ENCODE assay signal across 9 cellular contexts in the genomic region with DNA sequence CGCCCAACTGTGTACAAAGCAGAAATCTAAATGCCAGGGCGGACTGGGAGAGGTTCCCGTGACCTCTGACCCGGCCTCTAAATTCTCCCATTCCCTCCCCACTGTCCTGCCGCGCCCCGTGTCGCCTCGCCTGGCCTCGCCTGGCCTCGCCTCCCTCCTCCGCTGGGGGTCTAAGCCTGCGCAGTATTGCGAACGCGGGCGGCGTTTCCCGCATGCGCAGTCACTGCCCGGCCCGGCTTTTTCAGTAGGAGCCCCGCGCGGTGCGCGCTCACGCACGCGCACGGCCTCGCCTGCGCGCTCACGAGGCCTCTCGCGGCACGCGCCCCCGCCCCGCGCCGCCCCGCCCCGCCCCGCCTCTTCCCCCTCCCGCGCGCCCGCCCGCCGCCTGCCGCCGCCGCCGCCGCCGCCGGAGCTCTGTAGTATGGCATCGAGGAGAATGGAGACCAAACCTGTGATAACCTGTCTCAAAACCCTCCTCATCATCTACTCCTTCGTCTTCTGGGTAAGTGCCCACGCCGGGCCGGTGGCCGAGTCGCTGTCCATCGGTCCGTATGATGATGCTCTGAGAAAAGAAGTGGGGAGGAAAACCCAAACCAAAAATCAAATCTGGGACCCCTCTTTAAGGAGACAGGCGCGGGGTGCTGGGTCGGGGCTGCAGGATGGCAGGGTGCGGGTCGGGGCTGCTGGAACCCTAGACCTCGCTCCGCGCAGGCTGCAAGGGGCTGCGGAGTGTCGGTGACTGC. TPM values are rescaled to one million over a fixed set of nuclear protein-coding genes. Genes with fewer than 3 reads are reported as not detected.
DNase-seq lines count a peak whose midpoint lies in the region; ATAC-seq, FAIRE-seq and TF ChIP-seq lines count a peak whose summit lies in the region.
"Had no signal": no experiment of that assay in that cellular context is flagged by ENCODE, and none has a peak within 500 bp of the region (broad histone marks: within the 10 kb centered on the region; RNA-seq: fewer than 3 reads in every experiment).

A gene with protein sequence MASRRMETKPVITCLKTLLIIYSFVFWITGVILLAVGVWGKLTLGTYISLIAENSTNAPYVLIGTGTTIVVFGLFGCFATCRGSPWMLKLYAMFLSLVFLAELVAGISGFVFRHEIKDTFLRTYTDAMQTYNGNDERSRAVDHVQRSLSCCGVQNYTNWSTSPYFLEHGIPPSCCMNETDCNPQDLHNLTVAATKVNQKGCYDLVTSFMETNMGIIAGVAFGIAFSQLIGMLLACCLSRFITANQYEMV (plus strand): TSS at position 417 of the 743 bp plus-strand sequence. CDS start 5 bp downstream, at position 422.

- intact Hi-C loops in endothelial cell of umbilical vein (cut with micrococcal nuclease): no loop called here

- BruUV-seq in endothelial cell of umbilical vein (replicated peaks; lab: Mats Ljungman, UMichigan): no TSS peak

- peaks cover 16% of the 10 kb centered on the region for H3K4me1 ChIP-seq in endothelial cell of umbilical vein (ENCODE audit: control insufficient read depth, extremely low read depth, insufficient read depth, low read length)

- no peak within 1 kb of the TSS for H3K27ac ChIP-seq in endothelial cell of umbilical vein (ENCODE audit: insufficient read depth, low read depth, low read length)
- H3K27ac ChIP-seq: 22Rv1 had no signal

- no peaks in the 10 kb centered on the region for H3K79me2 ChIP-seq in endothelial cell of umbilical vein (ENCODE audit: control insufficient read depth, insufficient read depth, low read length)

- no peak for TF ChIP-seq CTCF in endothelial cell of umbilical vein (IDR thresholded peaks at IDR 0.05; ENCODE audit: extremely low read depth in 1 of 2, insufficient read depth in 1 of 2, low read depth in 1 of 2, low read length in 2 of 2)

- H3K27me3 ChIP-seq in endothelial cell of umbilical vein (ENCODE audit: control insufficient read depth in 2 of 2, insufficient read depth in 2 of 2, low read length in 2 of 2): no peaks in the 10 kb centered on the region

- no peaks in the 10 kb centered on the region for H3K36me3 ChIP-seq in endothelial cell of umbilical vein (ENCODE audit: control insufficient read depth in 2 of 2, extremely low read depth in 1 of 2, insufficient read depth in 2 of 2, low read length in 2 of 2)

- peak; percentile 57 for DNase-seq in NCI-H1436 (lab: John Stamatoyannopoulos, UW)
- no peak for DNase-seq in NCI-H1436 treated with DMSO at 0.1 percent for 48 hours (lab: John Stamatoyannopoulos, UW)
- DNase-seq in NCI-H82 (lab: John Stamatoyannopoulos, UW): peak; percentile 92
- peak; percentile 65 for DNase-seq in activated T-cell treated with anti-CD3 and anti-CD28 coated beads for 1 hour (ENCODE audit: low read depth)
- peak; percentile 60 for DNase-seq in endothelial cell of umbilical vein (ENCODE audit: low read depth, low spot score)
- DNase-seq in midbrain (lab: John Stamatoyannopoulos, UW): peak; percentile 73
- peak; percentile 38 for DNase-seq in stimulated activated CD8-positive, alpha-beta memory T cell treated with anti-CD3 and anti-CD28 coated beads, Interleukin-15, amount 100 ng/mL, for 1 hour (ENCODE audit: low read depth)

- peak within 1 kb of the TSS; percentile 50 to 69 (median 61) for H3K4me3 ChIP-seq in endothelial cell of umbilical vein (replicated peaks in 1 of 3; ENCODE audit: insufficient read depth in 1 of 3, low read depth in 1 of 3, low read length in 3 of 3)

- ATAC-seq in HG03565 (IDR thresholded peaks at IDR 0.05; ENCODE audit: unreplicated experiment): peak; percentile 79

- CTCF ChIA-PET in endothelial cell of umbilical vein (lab: Charles Lee): no interaction called here

- H3K9me1 ChIP-seq in endothelial cell of umbilical vein (replicated peaks; ENCODE audit: control insufficient read depth, extremely low read depth, insufficient read depth, low read length): no peaks in the 10 kb centered on the region

- TF ChIP-seq POLR2A in endothelial cell of umbilical vein (IDR thresholded peaks at IDR 0.05; ENCODE audit: low read depth, low read length): no peak

- dilution Hi-C loops in endothelial cell of umbilical vein (cut with MboI; ENCODE audit: extremely low pct_ligation_motif_present, low sequenced_read_pairs): no loop called here

- no peaks in the 10 kb centered on the region for H4K20me1 ChIP-seq in endothelial cell of umbilical vein (replicated peaks; ENCODE audit: control insufficient read depth, extremely low read depth, insufficient read depth, low read length)

- peak within 1 kb of the TSS; percentile 42 for H3K9ac ChIP-seq in endothelial cell of umbilical vein (replicated peaks; ENCODE audit: extremely low read depth, insufficient read depth, low read length)

- peak within 1 kb of the TSS; percentile 97 for H2AFZ ChIP-seq in endothelial cell of umbilical vein (ENCODE audit: low read depth, low read length)

- peak within 1 kb of the TSS; percentile 79 for H3K4me2 ChIP-seq in endothelial cell of umbilical vein (ENCODE audit: insufficient read depth, low read length)

- no peaks in the 10 kb centered on the region for H3K9me3 ChIP-seq in endothelial cell of umbilical vein (replicated peaks; ENCODE audit: control insufficient read depth, insufficient read depth, low read length)

- POLR2A ChIA-PET in endothelial cell of umbilical vein (lab: Charles Lee): no interaction called here

- peak; percentile 78 for FAIRE-seq in endothelial cell of umbilical vein (lab: Jason Lieb, UNC)

TF ChIP-seq in endothelial cell of umbilical vein, 7 proteins besides CTCF, POLR2A, EP300 and RAD21:
- TF ChIP-seq POLR2AphosphoS5 (IDR thresholded peaks at IDR 0.05; ENCODE audit: insufficient read depth, low read depth, low read length): no peak
- no peak for TF ChIP-seq MYC (IDR thresholded peaks at IDR 0.05; ENCODE audit: low read depth, low read length)
- TF ChIP-seq EZH2 (IDR thresholded peaks at IDR 0.05; ENCODE audit: borderline replicate concordance, low read depth, low read length, severe bottlenecking): no peak
- no peak for TF ChIP-seq JUN (IDR thresholded peaks at IDR 0.05; ENCODE audit: borderline replicate concordance, insufficient read depth, insufficient read length, low read depth)
- no peak for TF ChIP-seq FOS (IDR thresholded peaks at IDR 0.05; ENCODE audit: borderline replicate concordance, insufficient read depth, low read length)
- no peak for TF ChIP-seq GATA2 (IDR thresholded peaks at IDR 0.05; ENCODE audit: insufficient read depth, insufficient read length, low read depth, low read length)
- TF ChIP-seq, protein P1, sequence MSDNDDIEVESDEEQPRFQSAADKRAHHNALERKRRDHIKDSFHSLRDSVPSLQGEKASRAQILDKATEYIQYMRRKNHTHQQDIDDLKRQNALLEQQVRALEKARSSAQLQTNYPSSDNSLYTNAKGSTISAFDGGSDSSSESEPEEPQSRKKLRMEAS (IDR thresholded peaks at IDR 0.05; ENCODE audit: insufficient read depth, insufficient read length): no peak
TF ChIP-seq in endothelial cell of umbilical vein: peak in this region for 0.

RNA-seq across cellular contexts. Expression of the gene that starts here (rescaled TPM):
- 4.2 and 5.2 TPM in 2 replicates for total RNA-seq in endothelial cell of umbilical vein
- polyA plus RNA-seq in endothelial cell of umbilical vein: 2.7 and 3.2 TPM in 2 replicates
- polyA plus RNA-seq in endothelial cell of umbilical vein (2011; cell fraction: cytosol; rRNA removed): 3.2 and 3.4 TPM in 2 replicates
- 1.1 and 1.6 TPM in 2 replicates for polyA plus RNA-seq in endothelial cell of umbilical vein (2011; cell fraction: nucleus; rRNA removed)
- polyA plus RNA-seq in endothelial cell of umbilical vein (2012): 0.34 and 0.43 TPM in 2 replicates
- polyA minus RNA-seq in endothelial cell of umbilical vein: 2.3 and 3.1 TPM in 2 replicates
- not detected for polyA minus RNA-seq in endothelial cell of umbilical vein (2011; cell fraction: cytosol; rRNA and poly(A)+ RNA removed)
- 1.3 and 2.0 TPM in 2 replicates for polyA minus RNA-seq in endothelial cell of umbilical vein (2011; cell fraction: nucleus; rRNA and poly(A)+ RNA removed)
